16 cellular contexts compared by ENCODE assay signal in genomic region chr17:55427587-55427882, GRCh38. TPM values are rescaled to one million over a fixed set of nuclear protein-coding genes. Genes with fewer than 3 reads are reported as not detected.
DNase-seq lines count a peak whose midpoint lies in the region; ATAC-seq, FAIRE-seq and TF ChIP-seq lines count a peak whose summit lies in the region.
"Had no signal": no experiment of that assay in that cellular context is flagged by ENCODE, and none has a peak within 500 bp of the region (broad histone marks: within the 10 kb centered on the region; RNA-seq: fewer than 3 reads in every experiment).

No MANE protein-coding gene starts in this region.

- H3K9me3 ChIP-seq in esophagus squamous epithelium (no peaks in the 10 kb centered on the region), thyroid gland (no peaks in the 10 kb centered on the region)
- H3K9me3 ChIP-seq: uterus had no signal

- H3K4me3 ChIP-seq in esophagus squamous epithelium (no peak overlapping the region), thyroid gland (replicated peaks in 1 of 3) (no peak overlapping the region)
- H3K4me3 ChIP-seq: uterus had no signal

- H3K36me3 ChIP-seq in esophagus squamous epithelium (no peaks in the 10 kb centered on the region), thyroid gland (no peaks in the 10 kb centered on the region)
- H3K36me3 ChIP-seq: uterus had no signal

- FAIRE-seq in GM12891 (lab: Jason Lieb, UNC), result no peak
- FAIRE-seq: frontal cortex had no signal

- ATAC-seq in GM18867 (IDR thresholded peaks at IDR 0.05; ENCODE audit: unreplicated experiment) (peak; percentile 27), GM21390 (IDR thresholded peaks at IDR 0.05; ENCODE audit: unreplicated experiment) (peak; percentile 33), HG02938 (IDR thresholded peaks at IDR 0.05; ENCODE audit: unreplicated experiment) (peak; percentile 27), HG03135 (IDR thresholded peaks at IDR 0.05; ENCODE audit: unreplicated experiment) (no peak)
- ATAC-seq: activated CD4-positive, CD25-positive, alpha-beta regulatory T cell treated with anti-CD3 and anti-CD28 coated beads, Interleukin-2, amount 50 U/mL, for 24 hours; left ventricle myocardium superior; stimulated activated memory B cell treated with anti-CD40 and anti-IgM and Interleukin-4, amounts not matched to agents 10 μg/mL and 1 μg/mL and 100 μg/mL, for 72 hours had no signal

- TF ChIP-seq POLR2A in esophagus squamous epithelium (IDR thresholded peaks at IDR 0.05) (no peak), thyroid gland (IDR thresholded peaks at IDR 0.05) (no peak), GM12891 (IDR thresholded peaks at IDR 0.05; ENCODE audit: low read depth, low read length) (no peak)

- H3K27me3 ChIP-seq in esophagus squamous epithelium (no peaks in the 10 kb centered on the region), thyroid gland (no peaks in the 10 kb centered on the region)
- H3K27me3 ChIP-seq: uterus had no signal

- intact Hi-C loops in esophagus squamous epithelium (cut with DNase I) (no loop called here), thyroid gland (cut with DNase I) (no loop called here)

- WGBS in esophagus squamous epithelium, 2 donors, result 89 to 93% methylated on average over 2 of the region's 2 CpGs
- WGBS in thyroid gland, 2 donors, result 96% methylated on average over 2 of the region's 2 CpGs

- no peak for DNase-seq in esophagus squamous epithelium (lab: John Stamatoyannopoulos, UW)
- DNase-seq in thyroid gland, result no peak
- no peak for DNase-seq in COLO668 (lab: John Stamatoyannopoulos, UW; ENCODE audit: unreplicated experiment)
- DNase-seq in GM12891 (ENCODE audit: insufficient read length, low spot score), result no peak
- DNase-seq: aorta, Calu3, left ventricle myocardium superior, NCI-H1048, uterus had no signal

- H3K4me1 ChIP-seq in esophagus squamous epithelium (peaks cover 0 to 2% (median 0%) of the 10 kb centered on the region in 3 donors), thyroid gland (no peaks in the 10 kb centered on the region)
- H3K4me1 ChIP-seq: uterus had no signal

- TF ChIP-seq CTCF in esophagus squamous epithelium (IDR thresholded peaks at IDR 0.05) (no peak), thyroid gland (IDR thresholded peaks at IDR 0.05) (no peak)

- H3K27ac ChIP-seq in esophagus squamous epithelium (peak overlapping the region in 3 of 4 donors; percentile 5 to 78 (median 67)), thyroid gland (no peak overlapping the region)
- H3K27ac ChIP-seq: uterus had no signal

TF ChIP-seq in GM12891, 5 proteins besides CTCF, POLR2A, EP300 and RAD21:
- TF ChIP-seq PAX5 (IDR thresholded peaks at IDR 0.05; ENCODE audit: insufficient read depth, low read length, severe bottlenecking) (no peak), SPI1 (IDR thresholded peaks at IDR 0.05; ENCODE audit: low read depth, low read length) (no peak), POLR2AphosphoS5 (IDR thresholded peaks at IDR 0.05; ENCODE audit: low read depth, low read length) (no peak), TAF1 (IDR thresholded peaks at IDR 0.05; ENCODE audit: low read depth, low read length) (no peak), POU2F2 (IDR thresholded peaks at IDR 0.05; ENCODE audit: low read depth, low read length) (no peak)

RNA-seq across cellular contexts. Expression of gene MMD, which starts 5.9 kb away (rescaled TPM):
- 10 to 100 TPM in 2 of 4 donors, 1 to 10 TPM in 2; 1.3 to 14.7 (median 8.9) TPM for total RNA-seq in esophagus squamous epithelium
- 10 to 100 TPM in 3 of 4 donors, 1 to 10 TPM in 1; 8.9 to 21.9 (median 15.3) TPM for total RNA-seq in thyroid gland
- 7.0 TPM for polyA plus RNA-seq in GM12891 (2012; ENCODE audit: low read depth, missing spikeins)

Comparison
In these comparisons a context has a peak if more than half of its experiments do, and no peak if none do; other contexts are left out.
1. H3K27ac ChIP-seq: peak in esophagus squamous epithelium (3 of 4); none in thyroid gland (0 of 3).